ENCODE assay signal across 2 cellular contexts in genomic region chr1:63714482-63714760, GRCh38.
TF ChIP-seq lines count a peak whose summit lies in the region.

No MANE protein-coding gene starts in this region.

TF ChIP-seq in IMR-90, 13 proteins besides CTCF, POLR2A, EP300 and RAD21:
- TF ChIP-seq MAZ (IDR thresholded peaks at IDR 0.05; ENCODE audit: borderline replicate concordance, low read depth, low read length), result peak; percentile 19; the same call in 1 of the 2 replicates
- no peak for TF ChIP-seq FOS (IDR thresholded peaks at IDR 0.05; ENCODE audit: low read depth, low read length)
TF ChIP-seq in IMR-90: peak in this region for 1.

TF ChIP-seq in WTC11, 78 proteins besides CTCF, POLR2A, EP300 and RAD21:
- TF ChIP-seq FOXK1 (CRISPR knock-in tag; IDR thresholded peaks at IDR 0.05) (no peak), USF2 (CRISPR knock-in tag; IDR thresholded peaks at IDR 0.05) (peak; percentile 90)
- TF ChIP-seq, protein P1, sequence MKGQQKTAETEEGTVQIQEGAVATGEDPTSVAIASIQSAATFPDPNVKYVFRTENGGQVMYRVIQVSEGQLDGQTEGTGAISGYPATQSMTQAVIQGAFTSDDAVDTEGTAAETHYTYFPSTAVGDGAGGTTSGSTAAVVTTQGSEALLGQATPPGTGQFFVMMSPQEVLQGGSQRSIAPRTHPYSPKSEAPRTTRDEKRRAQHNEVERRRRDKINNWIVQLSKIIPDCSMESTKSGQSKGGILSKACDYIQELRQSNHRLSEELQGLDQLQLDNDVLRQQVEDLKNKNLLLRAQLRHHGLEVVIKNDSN (CRISPR knock-in tag; IDR thresholded peaks at IDR 0.05), result peak; percentile 85
- TF ChIP-seq, protein P2, sequence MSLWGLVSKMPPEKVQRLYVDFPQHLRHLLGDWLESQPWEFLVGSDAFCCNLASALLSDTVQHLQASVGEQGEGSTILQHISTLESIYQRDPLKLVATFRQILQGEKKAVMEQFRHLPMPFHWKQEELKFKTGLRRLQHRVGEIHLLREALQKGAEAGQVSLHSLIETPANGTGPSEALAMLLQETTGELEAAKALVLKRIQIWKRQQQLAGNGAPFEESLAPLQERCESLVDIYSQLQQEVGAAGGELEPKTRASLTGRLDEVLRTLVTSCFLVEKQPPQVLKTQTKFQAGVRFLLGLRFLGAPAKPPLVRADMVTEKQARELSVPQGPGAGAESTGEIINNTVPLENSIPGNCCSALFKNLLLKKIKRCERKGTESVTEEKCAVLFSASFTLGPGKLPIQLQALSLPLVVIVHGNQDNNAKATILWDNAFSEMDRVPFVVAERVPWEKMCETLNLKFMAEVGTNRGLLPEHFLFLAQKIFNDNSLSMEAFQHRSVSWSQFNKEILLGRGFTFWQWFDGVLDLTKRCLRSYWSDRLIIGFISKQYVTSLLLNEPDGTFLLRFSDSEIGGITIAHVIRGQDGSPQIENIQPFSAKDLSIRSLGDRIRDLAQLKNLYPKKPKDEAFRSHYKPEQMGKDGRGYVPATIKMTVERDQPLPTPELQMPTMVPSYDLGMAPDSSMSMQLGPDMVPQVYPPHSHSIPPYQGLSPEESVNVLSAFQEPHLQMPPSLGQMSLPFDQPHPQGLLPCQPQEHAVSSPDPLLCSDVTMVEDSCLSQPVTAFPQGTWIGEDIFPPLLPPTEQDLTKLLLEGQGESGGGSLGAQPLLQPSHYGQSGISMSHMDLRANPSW (CRISPR knock-in tag; conservative IDR thresholded peaks at IDR 0.05; ENCODE audit: low read depth), result no peak
